In genomic region chr10:96129387-96130325, GRCh38 we compare ENCODE assay signal across 8 cellular contexts. TPM values are rescaled to one million over a fixed set of nuclear protein-coding genes. Genes with fewer than 3 reads are reported as not detected.
DNase-seq lines count a peak whose midpoint lies in the region; ATAC-seq and TF ChIP-seq lines count a peak whose summit lies in the region.

Gene ZNF518A (plus strand): TSS chr10:96130297. CDS start chr10:96156323, 26,026 bp downstream.

- H3K4me3 ChIP-seq in liver (ENCODE audit: low read depth in 1 of 3, low read length in 3 of 3) = peak within 1 kb of the TSS; percentile 82 to 99 (median 84)

- H3K27ac ChIP-seq in C4-2B = peak within 1 kb of the TSS; percentile 86
- peak within 1 kb of the TSS; percentile 87 to 95 for H3K27ac ChIP-seq in liver (ENCODE audit: low read depth in 1 of 2, low read length in 2 of 2)

- TF ChIP-seq CTCF in C4-2B (conservative IDR thresholded peaks at IDR 0.05) (no peak), liver (IDR thresholded peaks at IDR 0.05; ENCODE audit: low read depth, low read length, missing input control) (no peak)

- ATAC-seq in GM19328 (IDR thresholded peaks at IDR 0.05; ENCODE audit: unreplicated experiment) (peak; percentile 75), HG03469 (IDR thresholded peaks at IDR 0.05; ENCODE audit: unreplicated experiment) (peak; percentile 54)

- peaks cover 0 to 17% (median 10%) of the 10 kb centered on the region in 4 donors for H3K4me1 ChIP-seq in liver (ENCODE audit: control insufficient read depth in 4 of 4, insufficient read depth in 4 of 4, low read length in 3 of 4)

- TF ChIP-seq RAD21 in liver (IDR thresholded peaks at IDR 0.05) = no peak

- H3K27me3 ChIP-seq in liver (ENCODE audit: control insufficient read depth in 4 of 4, insufficient read depth in 4 of 4, low read length in 3 of 4) = peaks cover 0 to 4% (median 1%) of the 10 kb centered on the region in 4 donors

- DNase-seq in NCI-H526 treated with DMSO at 0.1 percent for 48 hours (lab: John Stamatoyannopoulos, UW) = peak; percentile 77
- DNase-seq in activated CD4-positive, alpha-beta T cell treated with anti-CD3 and anti-CD28 coated beads, Interleukin-2, amount 50 U/mL, for 4 hours = peak; percentile 82 to 87
- DNase-seq in dermis blood vessel endothelial cell = peak; percentile 98
- DNase-seq in stimulated activated CD4-positive, alpha-beta T cell treated with anti-CD3 and anti-CD28 coated beads, Interleukin-4, amount 100 ng/mL, for 1 hour = peak; percentile 84

- H3K9me3 ChIP-seq in liver (ENCODE audit: control insufficient read depth in 4 of 4, low read length in 3 of 4) = peaks cover 0 to 8% (median under 1%) of the 10 kb centered on the region in 4 donors

- H3K36me3 ChIP-seq in liver (ENCODE audit: control insufficient read depth in 4 of 4, insufficient read depth in 3 of 4, low read depth in 1 of 4, low read length in 3 of 4) = peaks cover 0 to 15% (median 3%) of the 10 kb centered on the region in 4 donors

- WGBS in liver = 10% methylated on average over 48 of the region's 48 CpGs

- peak within 1 kb of the TSS; percentile 28 to 77 for H3K9ac ChIP-seq in liver (ENCODE audit: low read depth in 1 of 2, low read length in 2 of 2)

TF ChIP-seq in liver, 16 proteins besides CTCF, POLR2A, EP300 and RAD21:
- TF ChIP-seq SP1 (IDR thresholded peaks at IDR 0.05) (peak; percentile 22), MAX (IDR thresholded peaks at IDR 0.05) (peak; percentile 94), FOXA1 (IDR thresholded peaks at IDR 0.05) (no peak), EGR1 (IDR thresholded peaks at IDR 0.05; ENCODE audit: low read depth in 2 of 2) (peak; percentile 14 to 51), HNF4A (conservative IDR thresholded peaks at IDR 0.05) (peak; percentile 6 to 13), FOXA2 (IDR thresholded peaks at IDR 0.05) (no peak), GABPA (IDR thresholded peaks at IDR 0.05 in 1 of 2, conservative IDR thresholded peaks at IDR 0.05 in 1 of 2) (peak; percentile 63 to 95), TAF1 (conservative IDR thresholded peaks at IDR 0.05) (no peak), ZBTB33 (IDR thresholded peaks at IDR 0.05) (peak; percentile 64), HNF4G (IDR thresholded peaks at IDR 0.05) (no peak), NR2F2 (IDR thresholded peaks at IDR 0.05) (peak; percentile 3), YY1 (IDR thresholded peaks at IDR 0.05) (peak; percentile 99), JUND (IDR thresholded peaks at IDR 0.05) (no peak), RXRA (IDR thresholded peaks at IDR 0.05) (peak in 1 of 2 donors; percentile 21)
- TF ChIP-seq, protein P1, sequence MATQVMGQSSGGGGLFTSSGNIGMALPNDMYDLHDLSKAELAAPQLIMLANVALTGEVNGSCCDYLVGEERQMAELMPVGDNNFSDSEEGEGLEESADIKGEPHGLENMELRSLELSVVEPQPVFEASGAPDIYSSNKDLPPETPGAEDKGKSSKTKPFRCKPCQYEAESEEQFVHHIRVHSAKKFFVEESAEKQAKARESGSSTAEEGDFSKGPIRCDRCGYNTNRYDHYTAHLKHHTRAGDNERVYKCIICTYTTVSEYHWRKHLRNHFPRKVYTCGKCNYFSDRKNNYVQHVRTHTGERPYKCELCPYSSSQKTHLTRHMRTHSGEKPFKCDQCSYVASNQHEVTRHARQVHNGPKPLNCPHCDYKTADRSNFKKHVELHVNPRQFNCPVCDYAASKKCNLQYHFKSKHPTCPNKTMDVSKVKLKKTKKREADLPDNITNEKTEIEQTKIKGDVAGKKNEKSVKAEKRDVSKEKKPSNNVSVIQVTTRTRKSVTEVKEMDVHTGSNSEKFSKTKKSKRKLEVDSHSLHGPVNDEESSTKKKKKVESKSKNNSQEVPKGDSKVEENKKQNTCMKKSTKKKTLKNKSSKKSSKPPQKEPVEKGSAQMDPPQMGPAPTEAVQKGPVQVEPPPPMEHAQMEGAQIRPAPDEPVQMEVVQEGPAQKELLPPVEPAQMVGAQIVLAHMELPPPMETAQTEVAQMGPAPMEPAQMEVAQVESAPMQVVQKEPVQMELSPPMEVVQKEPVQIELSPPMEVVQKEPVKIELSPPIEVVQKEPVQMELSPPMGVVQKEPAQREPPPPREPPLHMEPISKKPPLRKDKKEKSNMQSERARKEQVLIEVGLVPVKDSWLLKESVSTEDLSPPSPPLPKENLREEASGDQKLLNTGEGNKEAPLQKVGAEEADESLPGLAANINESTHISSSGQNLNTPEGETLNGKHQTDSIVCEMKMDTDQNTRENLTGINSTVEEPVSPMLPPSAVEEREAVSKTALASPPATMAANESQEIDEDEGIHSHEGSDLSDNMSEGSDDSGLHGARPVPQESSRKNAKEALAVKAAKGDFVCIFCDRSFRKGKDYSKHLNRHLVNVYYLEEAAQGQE (IDR thresholded peaks at IDR 0.05) = peak; percentile 29
- TF ChIP-seq, protein P2, sequence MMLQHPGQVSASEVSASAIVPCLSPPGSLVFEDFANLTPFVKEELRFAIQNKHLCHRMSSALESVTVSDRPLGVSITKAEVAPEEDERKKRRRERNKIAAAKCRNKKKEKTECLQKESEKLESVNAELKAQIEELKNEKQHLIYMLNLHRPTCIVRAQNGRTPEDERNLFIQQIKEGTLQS (IDR thresholded peaks at IDR 0.05) = peak; percentile 19
TF ChIP-seq in liver: peak in this region for 11.

RNA-seq across cellular contexts. Expression of gene ZNF518A, which starts in this region (rescaled TPM):
- 18.4 and 18.9 TPM in 2 replicates for total RNA-seq in dermis blood vessel endothelial cell
- 10 to 100 TPM; 15.9 to 23.0 TPM for total RNA-seq in liver
- 10 to 100 TPM in 1 of 2 donors, 1 to 10 TPM in 1; 1.8 to 11.3 TPM for polyA plus RNA-seq in liver

Comparison
In these comparisons a context has a peak if more than half of its experiments do, and no peak if none do; other contexts are left out.
1. Peak in every context shown above with its lines: DNase-seq, ATAC-seq, H3K4me3 ChIP-seq and H3K27ac ChIP-seq.